17 cellular contexts compared by ENCODE assay signal in the genomic region with DNA sequence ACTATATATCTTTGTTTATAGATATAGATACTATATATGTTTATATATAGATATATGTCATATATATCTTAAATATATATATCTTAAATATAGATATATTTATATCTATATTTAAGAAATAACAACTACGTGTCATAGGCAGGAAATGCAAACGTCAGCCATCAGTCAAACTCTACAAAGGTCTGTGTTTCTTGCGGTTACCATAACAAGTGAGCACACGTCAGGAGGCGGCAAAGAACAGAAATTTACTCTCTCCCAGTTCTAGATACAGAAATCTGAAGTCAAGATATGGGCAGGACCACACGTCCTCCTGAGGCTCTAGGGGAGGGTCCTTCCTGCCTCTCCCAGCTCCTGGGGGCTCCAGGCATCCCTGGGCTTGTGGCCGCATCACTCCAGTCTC.
"Had no signal": no experiment of that assay in that cellular context is flagged by ENCODE, and none has a peak within 500 bp of the region (broad histone marks: within the 10 kb centered on the region; RNA-seq: fewer than 3 reads in every experiment).

No MANE protein-coding gene starts in this region.

- H3K9me3 ChIP-seq: esophagus squamous epithelium, gastroesophageal sphincter, sigmoid colon, stomach, transverse colon had no signal

- ATAC-seq: gastroesophageal sphincter; left cardiac atrium; stimulated activated memory B cell treated with anti-CD40 and anti-IgM and Interleukin-4, amounts not matched to agents 10 μg/mL and 1 μg/mL and 100 μg/mL, for 72 hours had no signal

- H3K27ac ChIP-seq: coronary artery, esophagus squamous epithelium, gastroesophageal sphincter, sigmoid colon, stomach, transverse colon had no signal

- DNase-seq: activated CD4-positive, alpha-beta T cell treated with anti-CD3 and anti-CD28 coated beads, Interleukin-2, amount 50 U/mL, for 1 hour; activated naive CD4-positive, alpha-beta T cell; activated naive CD8-positive, alpha-beta T cell treated with anti-CD3 and anti-CD28 coated beads for 36 hours; esophagus squamous epithelium; nucleus accumbens; stimulated activated CD4-positive, alpha-beta T cell treated with anti-CD3 and anti-CD28 coated beads, Interleukin-15, amount 100 ng/mL, for 24 hours; stomach; transverse colon had no signal

- H3K4me3 ChIP-seq: coronary artery, esophagus squamous epithelium, gastroesophageal sphincter, sigmoid colon, smooth muscle cell, stomach, transverse colon had no signal

- H3K27me3 ChIP-seq: esophagus squamous epithelium, gastroesophageal sphincter, sigmoid colon, stomach, transverse colon had no signal

- FAIRE-seq: astrocyte, islet of Langerhans, urothelium cell line had no signal
